24 cellular contexts compared by ENCODE assay signal in genomic region chr17:44627513-44627912, GRCh38. TPM values are rescaled to one million over a fixed set of nuclear protein-coding genes. Genes with fewer than 3 reads are reported as not detected.
A peak's percentile ranks its signal among the peaks of the same experiment; 100 is the strongest.
DNase-seq lines count a peak whose midpoint lies in the region; ATAC-seq, FAIRE-seq and TF ChIP-seq lines count a peak whose summit lies in the region.
"Had no signal": no experiment of that assay in that cellular context is flagged by ENCODE, and none has a peak within 500 bp of the region (broad histone marks: within the 10 kb centered on the region; RNA-seq: fewer than 3 reads in every experiment).

No MANE protein-coding gene starts in this region.

- CTCF ChIA-PET in A549 (lab: Yijun Ruan, JAX), result interaction anchor here (0.7 to 15.2 kb wide), 9 partner anchors 10 to 105 kb away, joined by 3 to 324 read pairs (median 4); partner anchors contain the start of gene MEIOC
- CTCF ChIA-PET in HEK293 (lab: Yijun Ruan, JAX), result interaction anchor here (0.8 to 2.4 kb wide), 3 partner anchors 10 to 94 kb away, joined by 3 to 15 read pairs (median 3); no protein-coding TSS in a partner anchor

- no peak overlapping the region for H3K4me3 Mint-ChIP-seq in dendritic cell treated with granulocyte-macrophage colony-stimulating factor and Interleukin-4, amounts not matched to agents 40 ng/mL and 50 ng/mL, for 4 days
- no peak overlapping the region for H3K4me3 Mint-ChIP-seq in nephron progenitor cell
- H3K4me3 Mint-ChIP-seq: CD4-positive, CD25-positive, alpha-beta regulatory T cell had no signal

- POLR2A ChIA-PET in A549 (lab: Yijun Ruan, JAX), result no interaction called here
- POLR2A ChIA-PET in HEK293 (lab: Yijun Ruan, JAX), result no interaction called here

- intact Hi-C loops in dendritic cell treated with granulocyte-macrophage colony-stimulating factor and Interleukin-4, amounts not matched to agents 40 ng/mL and 50 ng/mL, for 4 days (cut with micrococcal nuclease), result no loop called here
- intact Hi-C loops in prostate gland (cut with DNase I), result no loop called here

- H3K27me3 Mint-ChIP-seq in dendritic cell treated with granulocyte-macrophage colony-stimulating factor and Interleukin-4, amounts not matched to agents 40 ng/mL and 50 ng/mL, for 4 days, result peaks cover 4% of the 10 kb centered on the region
- peaks cover 12% of the 10 kb centered on the region for H3K27me3 Mint-ChIP-seq in nephron progenitor cell (ENCODE audit: low read depth, poor library complexity)

- H3K27ac Mint-ChIP-seq in dendritic cell treated with granulocyte-macrophage colony-stimulating factor and Interleukin-4, amounts not matched to agents 40 ng/mL and 50 ng/mL, for 4 days, result peak overlapping the region; percentile 93
- H3K27ac Mint-ChIP-seq in nephron progenitor cell, result peak overlapping the region; percentile 99
- H3K27ac Mint-ChIP-seq: CD4-positive, CD25-positive, alpha-beta regulatory T cell had no signal

- H3K9me3 ChIP-seq in A549, result no peaks in the 10 kb centered on the region
- no peaks in the 10 kb centered on the region for H3K9me3 ChIP-seq in HEK293 (ENCODE audit: control insufficient read depth, insufficient read depth, low read depth, low read length)
- no peaks in the 10 kb centered on the region for H3K9me3 ChIP-seq in prostate gland
- H3K9me3 ChIP-seq: breast epithelium, heart right ventricle, left ventricle myocardium inferior had no signal

- TF ChIP-seq POLR2A in A549 (IDR thresholded peaks at IDR 0.05; ENCODE audit: low read length) (no peak), prostate gland (IDR thresholded peaks at IDR 0.05) (no peak)

- no peaks in the 10 kb centered on the region for H3K36me3 Mint-ChIP-seq in dendritic cell treated with granulocyte-macrophage colony-stimulating factor and Interleukin-4, amounts not matched to agents 40 ng/mL and 50 ng/mL, for 4 days (ENCODE audit: low read depth)
- no peaks in the 10 kb centered on the region for H3K36me3 Mint-ChIP-seq in nephron progenitor cell (ENCODE audit: low read depth)
- H3K36me3 Mint-ChIP-seq: CD4-positive, CD25-positive, alpha-beta regulatory T cell; immature natural killer cell had no signal

- TF ChIP-seq CTCF in A549 (IDR thresholded peaks at IDR 0.05), result no peak
- no peak for TF ChIP-seq CTCF in HEK293 (tag by site-specific recombination; IDR thresholded peaks at IDR 0.05)
- TF ChIP-seq CTCF in nephron progenitor cell (IDR thresholded peaks at IDR 0.05), result no peak
- no peak for TF ChIP-seq CTCF in prostate gland (IDR thresholded peaks at IDR 0.05)

- H3K9me3 Mint-ChIP-seq in dendritic cell treated with granulocyte-macrophage colony-stimulating factor and Interleukin-4, amounts not matched to agents 40 ng/mL and 50 ng/mL, for 4 days, result no peaks in the 10 kb centered on the region
- H3K9me3 Mint-ChIP-seq in nephron progenitor cell, result no peaks in the 10 kb centered on the region
- H3K9me3 Mint-ChIP-seq: immature natural killer cell had no signal

- no peak for FAIRE-seq in A549 (lab: Jason Lieb, UNC)
- FAIRE-seq: K562, urothelium cell line had no signal

- no peaks in the 10 kb centered on the region for H3K27me3 ChIP-seq in prostate gland (replicated peaks; ENCODE audit: insufficient read depth)
- H3K27me3 ChIP-seq: breast epithelium had no signal

- ATAC-seq in A549 (peak; percentile 40 to 49; a peak in 4 of 6 replicates), HG02610 (IDR thresholded peaks at IDR 0.05; ENCODE audit: unreplicated experiment) (no peak), HG03460 (IDR thresholded peaks at IDR 0.05; ENCODE audit: unreplicated experiment) (no peak)
- ATAC-seq: K562 had no signal

- H3K4me2 ChIP-seq in A549, result no peak overlapping the region

- H3K4me1 ChIP-seq in A549 (no peaks in the 10 kb centered on the region), HEK293 (ENCODE audit: control insufficient read depth, insufficient read depth, low read length) (no peaks in the 10 kb centered on the region), prostate gland (replicated peaks) (no peaks in the 10 kb centered on the region)
- H3K4me1 ChIP-seq: breast epithelium, left ventricle myocardium inferior had no signal

- H3K4me3 ChIP-seq in A549 (no peak overlapping the region), HEK293 (ENCODE audit: low read depth, low read length) (no peak overlapping the region), prostate gland (no peak overlapping the region)
- H3K4me3 ChIP-seq: K562 had no signal

- no peak for TF ChIP-seq EP300 in A549 (IDR thresholded peaks at IDR 0.05)

- peaks cover 20% of the 10 kb centered on the region for H3K4me1 Mint-ChIP-seq in dendritic cell treated with granulocyte-macrophage colony-stimulating factor and Interleukin-4, amounts not matched to agents 40 ng/mL and 50 ng/mL, for 4 days (ENCODE audit: low read depth)
- H3K4me1 Mint-ChIP-seq in nephron progenitor cell, result peaks cover 59% of the 10 kb centered on the region

- no peak for TF ChIP-seq RAD21 in A549 (conservative IDR thresholded peaks at IDR 0.05 in 1 of 2, IDR thresholded peaks at IDR 0.05 in 1 of 2)

- H3K36me3 ChIP-seq in HEK293 (ENCODE audit: control insufficient read depth in 2 of 2, insufficient read depth in 1 of 2, low read length in 2 of 2), result no peaks in the 10 kb centered on the region
- H3K36me3 ChIP-seq in prostate gland, result no peaks in the 10 kb centered on the region
- H3K36me3 ChIP-seq: breast epithelium, heart right ventricle, left ventricle myocardium inferior had no signal

- H3K27ac ChIP-seq in A549 (peak overlapping the region in 1 of 2 experiments; percentile 52; a peak in 3 of 6 replicates), HEK293 (ENCODE audit: extremely low read depth, low read depth, low read length) (no peak overlapping the region), prostate gland (no peak overlapping the region)
- H3K27ac ChIP-seq: breast epithelium, left ventricle myocardium inferior had no signal

- 85% methylated on average over 4 of the region's 5 CpGs for WGBS in A549 (ENCODE audit: missing lambda C conversion rate)
- WGBS in prostate gland, result 89% methylated on average over 5 of the region's 5 CpGs

- DNase-seq in A549 (ENCODE audit: low read depth in 1 of 2, low spot score in 1 of 2) (no peak), nephron progenitor cell (no peak), NCI-H524 (lab: John Stamatoyannopoulos, UW) (no peak), prostate gland (ENCODE audit: low spot score) (no peak)
- DNase-seq: ACHN; activated CD4-positive, alpha-beta T cell treated with anti-CD3 and anti-CD28 coated beads, Interleukin-2, amount 50 U/mL, for 1 hour; CD4-positive, CD25-positive, alpha-beta regulatory T cell; cortex of kidney; GDM1; heart right ventricle; immature natural killer cell; left ventricle myocardium inferior; NCI-H187 treated with DMSO at 0.1 percent for 48 hours; occipital lobe; Right ventricle myocardium superior; T-helper 1 cell had no signal

TF ChIP-seq in A549, 52 proteins besides CTCF, POLR2A, EP300 and RAD21 (continues in another document):
- TF ChIP-seq JUN (IDR thresholded peaks at IDR 0.05) (no peak), SREBF2 (IDR thresholded peaks at IDR 0.05) (no peak), CHD4 (IDR thresholded peaks at IDR 0.05; ENCODE audit: borderline replicate concordance) (no peak), PBX3 (IDR thresholded peaks at IDR 0.05) (no peak), NR3C1 (IDR thresholded peaks at IDR 0.05) (no peak)

TF ChIP-seq in HEK293, 187 proteins besides CTCF, POLR2A, EP300 and RAD21:
- peak; percentile 52 for TF ChIP-seq EGR2 (tag by site-specific recombination; IDR thresholded peaks at IDR 0.05; ENCODE audit: low read depth)
- 0 out of 2 replicates have a peak, but pooled peaks have one; percentile 19 for TF ChIP-seq GLIS1 (tag by site-specific recombination; IDR thresholded peaks at IDR 0.05)
- TF ChIP-seq ZNF146 (tag by site-specific recombination; IDR thresholded peaks at IDR 0.05), result no peak
- peak; percentile 47 for TF ChIP-seq ZIC2 (tag by site-specific recombination; IDR thresholded peaks at IDR 0.05)
- peak; percentile 59 for TF ChIP-seq ZFHX2 (tag by site-specific recombination; conservative IDR thresholded peaks at IDR 0.05)
- no peak for TF ChIP-seq ZNF623 (tag by site-specific recombination; IDR thresholded peaks at IDR 0.05)
- TF ChIP-seq, protein P1, sequence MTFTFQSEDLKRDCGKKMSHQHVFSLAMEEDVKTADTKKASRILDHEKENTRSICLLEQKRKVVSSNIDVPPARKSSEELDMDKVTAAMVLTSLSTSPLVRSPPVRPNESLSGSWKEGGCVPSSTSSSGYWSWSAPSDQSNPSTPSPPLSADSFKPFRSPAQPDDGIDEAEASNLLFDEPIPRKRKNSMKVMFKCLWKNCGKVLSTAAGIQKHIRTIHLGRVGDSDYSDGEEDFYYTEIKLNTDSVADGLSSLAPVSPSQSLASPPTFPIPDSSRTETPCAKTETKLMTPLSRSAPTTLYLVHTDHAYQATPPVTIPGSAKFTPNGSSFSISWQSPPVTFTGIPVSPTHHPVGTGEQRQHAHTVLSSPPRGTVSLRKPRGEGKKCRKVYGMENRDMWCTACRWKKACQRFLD (tag by site-specific recombination; IDR thresholded peaks at IDR 0.05), result no peak

RNA-seq across cellular contexts. Expression of gene MEIOC, which starts 28.8 kb away (rescaled TPM):
- 18.0 and 18.2 TPM in 2 replicates for polyA plus RNA-seq in A549 (2011; rRNA removed)
- polyA plus RNA-seq in A549 (2012; cell fraction: cytosol; rRNA removed), result 3.3 and 4.1 TPM in 2 replicates
- polyA plus RNA-seq in A549 (2012; cell fraction: nucleus; rRNA removed), result 1.3 and 3.1 TPM in 2 replicates
- polyA plus RNA-seq in A549 (2017; fragmentation: RNase III; extraction: RNeasy Plus Mini Kit Qiagen cat#74134 plus additional on column Dnase treatment), result 5.9 to 7.2 TPM (median 6.9 TPM) in 3 replicates
- 2.8 and 8.5 TPM in 2 replicates for polyA minus RNA-seq in A549 (2011; rRNA and poly(A)+ RNA removed)
- total RNA-seq in prostate gland, result 10 to 100 TPM in 1 of 2 donors, not detected in 1; 21.8 TPM
- total RNA-seq: CD4-positive, CD25-positive, alpha-beta regulatory T cell; left ventricle myocardium inferior; mucosa of gallbladder; Right ventricle myocardium superior had no signal

Comparison
In these comparisons a context has a peak if more than half of its experiments do, and no peak if none do; other contexts are left out.
1. ATAC-seq: peak in A549 (2 of 2); none in HG02610 (single experiment) and HG03460 (single experiment).